ENCODE assay signal across 10 cellular contexts in genomic region chr10:108465871-108466641, GRCh38.
DNase-seq lines count a peak whose midpoint lies in the region; ATAC-seq, FAIRE-seq and TF ChIP-seq lines count a peak whose summit lies in the region.
"Had no signal": no experiment of that assay in that cellular context is flagged by ENCODE, and none has a peak within 500 bp of the region (broad histone marks: within the 10 kb centered on the region; RNA-seq: fewer than 3 reads in every experiment).

No MANE protein-coding gene starts in this region.

- FAIRE-seq in kidney (lab: Jason Lieb, UNC) = no peak

- intact Hi-C loops in kidney (cut with DNase I) = no loop called here

- TF ChIP-seq CTCF in choroid plexus epithelial cell (conservative IDR thresholded peaks at IDR 0.05; ENCODE audit: low read depth, low read length) (no peak), kidney (IDR thresholded peaks at IDR 0.05; ENCODE audit: borderline replicate concordance, extremely low read depth, insufficient read depth) (no peak)

- DNase-seq in H7 (peak; percentile 73), choroid plexus epithelial cell (ENCODE audit: low read depth) (peak; percentile 3), kidney (peak; percentile 83), RKO (ENCODE audit: low spot score) (no peak)
- no peak for DNase-seq in activated T-cell treated with anti-CD3 and anti-CD28 coated beads, Interleukin-2, amount 50 U/mL, for 48 hours
- no peak for DNase-seq in T-helper 2 cell treated with Interferon-gamma antibody and Interleukin-4, amounts not matched to agents 5 μg/mL and 100 μg/mL, for 36 hours (ENCODE audit: low spot score)
- DNase-seq: stimulated activated naive B cell treated with anti-CD40 and anti-IgM and Interleukin-4, amounts not matched to agents 10 μg/mL and 1 μg/mL and 100 μg/mL, for 72 hours had no signal

- ATAC-seq in GM21528 (IDR thresholded peaks at IDR 0.05; ENCODE audit: low FRiP score, unreplicated experiment) = no peak
- ATAC-seq: stimulated activated naive B cell treated with anti-CD40 and anti-IgM and Interleukin-4, amounts not matched to agents 10 μg/mL and 1 μg/mL and 100 μg/mL, for 72 hours had no signal

- H3K9ac ChIP-seq in kidney (ENCODE audit: low read length in 2 of 2) (peak overlapping the region in 1 of 2 donors; percentile 19), skeletal muscle tissue (ENCODE audit: low read depth in 1 of 3, low read length in 3 of 3) (no peak overlapping the region)

- no peaks in the 10 kb centered on the region for H3K9me3 ChIP-seq in kidney (ENCODE audit: control insufficient read depth in 1 of 2, low read length in 2 of 2)
- H3K9me3 ChIP-seq in skeletal muscle tissue (ENCODE audit: control insufficient read depth in 3 of 3, low read length in 3 of 3) = no peaks in the 10 kb centered on the region

- H3K4me1 Mint-ChIP-seq in T-helper 2 cell treated with Interferon-gamma antibody and Interleukin-4, amounts not matched to agents 5 μg/mL and 100 μg/mL, for 36 hours (ENCODE audit: low read depth) = no peaks in the 10 kb centered on the region
- H3K4me1 Mint-ChIP-seq: stimulated activated naive B cell treated with anti-CD40 and anti-IgM and Interleukin-4, amounts not matched to agents 10 μg/mL and 1 μg/mL and 100 μg/mL, for 72 hours had no signal

- H3K4me3 Mint-ChIP-seq in T-helper 2 cell treated with Interferon-gamma antibody and Interleukin-4, amounts not matched to agents 5 μg/mL and 100 μg/mL, for 36 hours = no peak overlapping the region
- H3K4me3 Mint-ChIP-seq: IgD-negative memory B cell; stimulated activated naive B cell treated with anti-CD40 and anti-IgM and Interleukin-4, amounts not matched to agents 10 μg/mL and 1 μg/mL and 100 μg/mL, for 72 hours had no signal

- no peak overlapping the region for H3K27ac Mint-ChIP-seq in T-helper 2 cell treated with Interferon-gamma antibody and Interleukin-4, amounts not matched to agents 5 μg/mL and 100 μg/mL, for 36 hours
- H3K27ac Mint-ChIP-seq: IgD-negative memory B cell; stimulated activated naive B cell treated with anti-CD40 and anti-IgM and Interleukin-4, amounts not matched to agents 10 μg/mL and 1 μg/mL and 100 μg/mL, for 72 hours had no signal

- H3K4me3 ChIP-seq in H7 (ENCODE audit: insufficient read depth, low read depth, low read length) = peak overlapping the region; percentile 56
- peak overlapping the region; percentile 56 for H3K4me3 ChIP-seq in choroid plexus epithelial cell (ENCODE audit: low read depth, low read length)
- peak overlapping the region; percentile 15 to 64 for H3K4me3 ChIP-seq in kidney (ENCODE audit: low read length in 2 of 2)
- H3K4me3 ChIP-seq in skeletal muscle tissue (ENCODE audit: low read length in 3 of 3) = peak overlapping the region in 2 of 3 donors; percentile 13 to 31

- H3K36me3 ChIP-seq in H7 (replicated peaks; ENCODE audit: control insufficient read depth, insufficient read depth, low read length) (no peaks in the 10 kb centered on the region), kidney (ENCODE audit: control insufficient read depth in 1 of 2, insufficient read depth in 2 of 2, low read length in 2 of 2) (no peaks in the 10 kb centered on the region), skeletal muscle tissue (ENCODE audit: control insufficient read depth in 3 of 3, insufficient read depth in 3 of 3, low read length in 3 of 3) (no peaks in the 10 kb centered on the region)

- H3K27me3 Mint-ChIP-seq in T-helper 2 cell treated with Interferon-gamma antibody and Interleukin-4, amounts not matched to agents 5 μg/mL and 100 μg/mL, for 36 hours (ENCODE audit: low read depth) = peaks cover 3% of the 10 kb centered on the region

- H3K36me3 Mint-ChIP-seq in T-helper 2 cell treated with Interferon-gamma antibody and Interleukin-4, amounts not matched to agents 5 μg/mL and 100 μg/mL, for 36 hours (ENCODE audit: low read depth) = no peaks in the 10 kb centered on the region
- H3K36me3 Mint-ChIP-seq: IgD-negative memory B cell; stimulated activated naive B cell treated with anti-CD40 and anti-IgM and Interleukin-4, amounts not matched to agents 10 μg/mL and 1 μg/mL and 100 μg/mL, for 72 hours had no signal

- H3K27me3 ChIP-seq in H7 (ENCODE audit: control insufficient read depth, insufficient read depth, low read length) (peaks cover 30% of the 10 kb centered on the region), skeletal muscle tissue (ENCODE audit: control insufficient read depth in 3 of 3, insufficient read depth in 3 of 3, low read length in 3 of 3) (peaks cover 3 to 11% (median 4%) of the 10 kb centered on the region in 3 donors)

- H3K27ac ChIP-seq in kidney (ENCODE audit: low read depth in 2 of 2, low read length in 2 of 2) = peak overlapping the region in 1 of 2 donors; percentile 57
- H3K27ac ChIP-seq in skeletal muscle tissue (ENCODE audit: low read depth, low read length) = no peak overlapping the region

- H3K4me1 ChIP-seq in kidney (ENCODE audit: control insufficient read depth in 1 of 2, insufficient read depth in 1 of 2, low read depth in 1 of 2, low read length in 2 of 2) (no peaks in the 10 kb centered on the region), skeletal muscle tissue (ENCODE audit: control insufficient read depth in 3 of 3, insufficient read depth in 3 of 3, low read length in 3 of 3) (no peaks in the 10 kb centered on the region)

- peaks cover 4% of the 10 kb centered on the region for H3K9me3 Mint-ChIP-seq in T-helper 2 cell treated with Interferon-gamma antibody and Interleukin-4, amounts not matched to agents 5 μg/mL and 100 μg/mL, for 36 hours

Comparison
In these comparisons a context has a peak if more than half of its experiments do, and no peak if none do; other contexts are left out.
1. DNase-seq: peak in H7 (single experiment), choroid plexus epithelial cell (single experiment) and kidney (single experiment); none in RKO (single experiment), activated T-cell treated with anti-CD3 and anti-CD28 coated beads, Interleukin-2, amount 50 U/mL, for 48 hours (0 of 2) and T-helper 2 cell treated with Interferon-gamma antibody and Interleukin-4, amounts not matched to agents 5 μg/mL and 100 μg/mL, for 36 hours (single experiment).
2. Peak in every context shown above with its lines, with median percentiles within 50 percentile points of each other: H3K4me3 ChIP-seq.